Comparison of ENCODE assay signal across 18 cellular contexts in the genomic region with DNA sequence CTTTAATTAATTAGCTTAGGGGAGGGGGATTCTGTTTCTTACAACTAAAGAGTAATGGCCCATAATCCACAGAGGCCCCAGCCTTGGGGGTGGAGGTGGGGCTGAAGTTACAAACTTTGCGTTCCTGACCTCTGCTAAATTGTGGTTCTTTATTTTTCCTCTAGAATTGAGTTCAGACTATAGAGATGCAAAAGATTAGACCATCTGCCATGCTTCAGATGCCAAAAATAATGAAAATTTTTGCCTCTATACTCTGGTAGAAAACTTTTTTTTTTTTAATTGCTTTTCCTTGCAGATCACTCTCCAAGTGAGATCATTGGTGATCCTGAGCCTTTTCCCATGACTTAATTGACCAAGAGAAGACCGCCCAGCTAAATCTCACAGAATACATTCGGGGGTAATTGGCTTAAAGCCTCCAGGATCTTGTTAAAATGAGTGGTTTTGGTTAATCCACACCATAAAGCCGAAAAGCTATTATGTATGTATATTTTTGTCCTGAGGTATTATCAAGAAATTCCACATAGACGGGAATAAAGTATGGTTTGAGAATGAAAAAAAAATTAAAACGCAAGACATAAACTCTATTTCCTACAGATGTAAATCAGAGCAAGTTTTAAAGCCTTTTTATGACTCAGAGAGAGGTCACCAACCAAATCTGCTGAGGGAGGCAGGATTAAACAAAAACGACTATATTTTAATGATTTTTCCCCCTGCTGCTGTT.
A peak's percentile ranks its signal among the peaks of the same experiment; 100 is the strongest.
DNase-seq lines count a peak whose midpoint lies in the region; ATAC-seq and TF ChIP-seq lines count a peak whose summit lies in the region.
"Had no signal": no experiment of that assay in that cellular context is flagged by ENCODE, and none has a peak within 500 bp of the region (broad histone marks: within the 10 kb centered on the region; RNA-seq: fewer than 3 reads in every experiment).

No MANE protein-coding gene starts in this region.

- H3K9me3 Mint-ChIP-seq in nephron: peaks cover 5% of the 10 kb centered on the region
- H3K9me3 Mint-ChIP-seq: stimulated activated naive CD8-positive, alpha-beta T cell treated with anti-CD3 and anti-CD28 coated beads, Interleukin-15, Interleukin-2, amounts not matched to agents 100 ng/mL and 50 ng/mL, for 24 hours had no signal

- DNase-seq in AG20443 (ENCODE audit: low spot score): peak; percentile 52
- peak; percentile 91 for DNase-seq in NCI-H82 (lab: John Stamatoyannopoulos, UW)
- peak; percentile 6 for DNase-seq in cerebellum (ENCODE audit: low spot score)
- no peak for DNase-seq in NCI-H2029 (lab: John Stamatoyannopoulos, UW)
- DNase-seq in HUDEP-2 (lab: John Stamatoyannopoulos, UW; ENCODE audit: unreplicated experiment in 76 of 76): no peak
- DNase-seq: activated CD8-positive, alpha-beta T cell treated with anti-CD3 and anti-CD28 coated beads, Interleukin-2, amount 10 ng/mL, durations not matched to agents 7 days and 5 days; colonic mucosa; GF-D8; H7; left ventricle myocardium inferior; NCI-H1092 treated with DMSO at 0.1 percent for 48 hours; NCI-H226 had no signal

- H3K4me1 Mint-ChIP-seq in nephron: peaks cover 22% of the 10 kb centered on the region

- H3K27ac Mint-ChIP-seq in nephron: peak overlapping the region; percentile 69 to 89 (median 73)
- H3K27ac Mint-ChIP-seq: activated CD8-positive, alpha-beta T cell treated with anti-CD3 and anti-CD28 coated beads, Interleukin-2, amount 10 ng/mL, durations not matched to agents 7 days and 5 days; IgD-negative memory B cell; stimulated activated naive CD8-positive, alpha-beta T cell treated with anti-CD3 and anti-CD28 coated beads, Interleukin-15, Interleukin-2, amounts not matched to agents 100 ng/mL and 50 ng/mL, for 24 hours had no signal

- peaks cover 29% of the 10 kb centered on the region for H3K36me3 Mint-ChIP-seq in nephron (ENCODE audit: low read depth)

- no peaks in the 10 kb centered on the region for H3K27me3 Mint-ChIP-seq in nephron (ENCODE audit: low read depth)
- H3K27me3 Mint-ChIP-seq: stimulated activated naive CD8-positive, alpha-beta T cell treated with anti-CD3 and anti-CD28 coated beads, Interleukin-15, Interleukin-2, amounts not matched to agents 100 ng/mL and 50 ng/mL, for 24 hours had no signal

- no peak overlapping the region for H3K4me3 Mint-ChIP-seq in nephron
- H3K4me3 Mint-ChIP-seq: activated CD8-positive, alpha-beta T cell treated with anti-CD3 and anti-CD28 coated beads, Interleukin-2, amount 10 ng/mL, durations not matched to agents 7 days and 5 days; stimulated activated naive CD8-positive, alpha-beta T cell treated with anti-CD3 and anti-CD28 coated beads, Interleukin-15, Interleukin-2, amounts not matched to agents 100 ng/mL and 50 ng/mL, for 24 hours had no signal

- no peak for ATAC-seq in HG03280 (IDR thresholded peaks at IDR 0.05; ENCODE audit: unreplicated experiment)
- ATAC-seq in HG02840 (IDR thresholded peaks at IDR 0.05; ENCODE audit: low FRiP score, unreplicated experiment): no peak
- ATAC-seq: activated CD8-positive, alpha-beta T cell treated with anti-CD3 and anti-CD28 coated beads, Interleukin-2, amount 10 ng/mL, durations not matched to agents 7 days and 5 days; esophagus mucosa had no signal

- TF ChIP-seq CTCF in nephron (IDR thresholded peaks at IDR 0.05; ENCODE audit: unreplicated experiment in 3 of 3): no peak

Comparison
In these comparisons a context has a peak if more than half of its experiments do, and no peak if none do; other contexts are left out.
1. DNase-seq: peak in AG20443 (single experiment), NCI-H82 (single experiment) and cerebellum (single experiment); none in NCI-H2029 (single experiment) and HUDEP-2 (0 of 76).